In the genomic region with DNA sequence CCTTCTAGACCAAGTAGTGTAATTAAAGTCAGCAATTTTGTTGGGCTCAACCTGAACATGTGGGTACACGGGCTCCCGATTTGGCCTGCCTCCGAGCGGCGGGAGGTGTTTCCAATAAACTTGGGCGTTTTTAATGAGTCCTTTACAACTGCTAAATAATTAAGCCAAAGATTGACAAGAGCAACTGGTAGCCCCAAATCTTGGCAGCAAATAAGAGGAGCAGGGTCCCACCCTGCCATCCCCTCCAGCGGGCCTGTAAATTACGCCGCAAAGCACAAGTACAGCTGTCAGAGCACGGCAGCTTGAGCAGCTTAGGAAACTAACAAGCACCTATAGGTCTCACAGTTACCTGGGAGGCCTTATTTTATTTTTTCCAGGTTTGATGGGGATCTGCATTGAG, we compare ENCODE assay signal across 26 cellular contexts.
"Had no signal": no experiment of that assay in that cellular context is flagged by ENCODE, and none has a peak within 500 bp of the region (broad histone marks: within the 10 kb centered on the region; RNA-seq: fewer than 3 reads in every experiment).

No MANE protein-coding gene starts in this region.

- H3K4me1 ChIP-seq: colonic mucosa, heart left ventricle, parathyroid adenoma, right atrium auricular region, testis had no signal

- ATAC-seq: foreskin keratinocyte; gastroesophageal sphincter; heart left ventricle; left lobe of liver; mucosa of descending colon; natural killer cell treated with Interleukin-12 subunit alpha and Interleukin-12 subunit beta and Interleukin-15 and Interleukin-18, amount 100 ng/mL, for 72 hours; sciatic nerve; stimulated activated effector memory CD8-positive, alpha-beta T cell treated with anti-CD3 and anti-CD28 coated beads, Interleukin-12 subunit alpha, Interleukin-12 subunit beta, amount 100 ng/mL, for 72 hours had no signal

- H3K27ac ChIP-seq: colonic mucosa, epithelial cell of prostate, esophagus muscularis mucosa, foreskin keratinocyte, gastroesophageal sphincter, heart left ventricle, hepatocyte, parathyroid adenoma, prostate gland, right atrium auricular region, stomach, testis, tibial artery had no signal

- H3K9me3 ChIP-seq: colonic mucosa, mucosa of descending colon, prostate gland, right atrium auricular region, testis, tibial artery had no signal

- H3K27me3 ChIP-seq: colonic mucosa, esophagus muscularis mucosa, hepatocyte, right atrium auricular region, testis had no signal

- H3K4me3 ChIP-seq: colonic mucosa, esophagus muscularis mucosa, gastroesophageal sphincter, heart left ventricle, hepatocyte, lung, mucosa of descending colon, prostate gland, right atrium auricular region, stomach, testis, tibial artery had no signal

- H3K36me3 ChIP-seq: colonic mucosa, esophagus muscularis mucosa, gastroesophageal sphincter, heart left ventricle, prostate gland, right atrium auricular region, stomach, tibial artery had no signal

- H3K4me2 ChIP-seq: hepatocyte had no signal

- H3K9ac ChIP-seq: parathyroid adenoma had no signal

- DNase-seq: colonic mucosa; effector CD8-positive, alpha-beta T cell; endodermal cell; foreskin keratinocyte; heart left ventricle; kidney; mucosa of descending colon; naive B cell; stimulated activated CD4-positive, alpha-beta T cell treated with anti-CD3 and anti-CD28 coated beads, Interleukin-2, amount 100 ng/mL, for 24 hours; stimulated activated CD4-positive, alpha-beta T cell treated with anti-CD3 and anti-CD28 coated beads, Interleukin-4, amount 100 ng/mL, for 24 hours; stimulated activated naive CD4-positive, alpha-beta T cell treated with Interleukin-2 at 50 U/mL for 16 hours; stomach; testis had no signal

- H2AFZ ChIP-seq: hepatocyte, parathyroid adenoma had no signal
